ENCODE assay signal across 25 cellular contexts in the genomic region with DNA sequence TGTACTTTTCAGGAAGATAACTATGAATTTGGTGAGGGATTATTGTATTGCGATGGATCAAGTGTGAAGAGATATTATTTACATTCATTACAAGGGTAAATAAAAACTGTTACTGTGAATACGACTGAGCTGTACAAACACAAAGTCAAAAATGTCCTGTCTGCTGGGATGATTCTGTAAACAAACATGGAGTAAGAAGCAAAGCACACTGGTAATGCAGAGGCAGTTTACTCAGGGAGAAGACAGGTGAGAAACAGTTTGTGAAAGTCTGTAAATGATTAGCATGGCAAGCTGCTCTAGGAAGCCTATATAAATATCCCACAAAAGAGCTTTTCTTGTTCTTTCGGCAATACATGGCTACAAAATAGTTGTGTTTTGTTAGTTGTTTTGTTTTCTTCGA.
A peak's percentile ranks its signal among the peaks of the same experiment; 100 is the strongest.
DNase-seq lines count a peak whose midpoint lies in the region; ATAC-seq and TF ChIP-seq lines count a peak whose summit lies in the region.
"Had no signal": no experiment of that assay in that cellular context is flagged by ENCODE, and none has a peak within 500 bp of the region (broad histone marks: within the 10 kb centered on the region; RNA-seq: fewer than 3 reads in every experiment).

No MANE protein-coding gene starts in this region.

- no peak overlapping the region for H3K4me3 Mint-ChIP-seq in endodermal cell
- H3K4me3 Mint-ChIP-seq in nephron progenitor cell = no peak overlapping the region
- H3K4me3 Mint-ChIP-seq in activated T-cell treated with anti-CD3 and anti-CD28 coated beads, Interleukin-2, amount 50 U/mL, for 4 hours = no peak overlapping the region
- H3K4me3 Mint-ChIP-seq: activated CD4-positive, alpha-beta memory T cell treated with anti-CD3 and anti-CD28 coated beads, Interleukin-2, amount 10 ng/mL, durations not matched to agents 7 days and 5 days; brain; CD4-positive, alpha-beta T cell had no signal

- WGBS in endodermal cell (ENCODE audit: insufficient coverage in 1 of 2, insufficient read length in 1 of 2), 2 experiments = 93 to 95% methylated on average over 2 to 4 of the region's 4 CpGs

- H3K4me3 ChIP-seq in HUES48 (ENCODE audit: low read depth, low read length) = no peak overlapping the region
- peak overlapping the region; percentile 47 for H3K4me3 ChIP-seq in endodermal cell (ENCODE audit: low read length)
- H3K4me3 ChIP-seq: lung, transverse colon had no signal

- TF ChIP-seq CTCF in endodermal cell (conservative IDR thresholded peaks at IDR 0.05) = no peak
- no peak for TF ChIP-seq CTCF in nephron progenitor cell (IDR thresholded peaks at IDR 0.05)
- no peak for TF ChIP-seq CTCF in GM13976 (IDR thresholded peaks at IDR 0.05; ENCODE audit: borderline replicate concordance, control extremely low read depth, extremely low read depth, insufficient read depth, missing control alignments)

- H3K4me1 Mint-ChIP-seq in endodermal cell (peaks cover 8% of the 10 kb centered on the region), nephron progenitor cell (no peaks in the 10 kb centered on the region)
- peaks cover 7% of the 10 kb centered on the region for H3K4me1 Mint-ChIP-seq in activated T-cell treated with anti-CD3 and anti-CD28 coated beads, Interleukin-2, amount 50 U/mL, for 4 hours (ENCODE audit: low read depth)
- H3K4me1 Mint-ChIP-seq: brain had no signal

- H3K27me3 ChIP-seq in HUES48 (ENCODE audit: control insufficient read depth, insufficient read depth, low read length) (no peaks in the 10 kb centered on the region), endodermal cell (ENCODE audit: control insufficient read depth, insufficient read depth, low read length, poor library complexity, severe bottlenecking) (no peaks in the 10 kb centered on the region)
- H3K27me3 ChIP-seq: foreskin keratinocyte, transverse colon had no signal

- H3K27ac Mint-ChIP-seq in endodermal cell (peak overlapping the region; percentile 27), nephron progenitor cell (peak overlapping the region; percentile 5)
- H3K27ac Mint-ChIP-seq: activated CD4-positive, alpha-beta memory T cell treated with anti-CD3 and anti-CD28 coated beads, Interleukin-2, amount 10 ng/mL, durations not matched to agents 7 days and 5 days; brain; CD4-positive, alpha-beta T cell had no signal

- H3K9me3 ChIP-seq in HUES48 (ENCODE audit: control insufficient read depth, insufficient read depth, low read length) (peaks cover 5% of the 10 kb centered on the region; the same call in 1 of the 2 replicates), endodermal cell (ENCODE audit: control insufficient read depth, low read length) (peaks cover 27% of the 10 kb centered on the region)
- H3K9me3 ChIP-seq: transverse colon had no signal

- H3K4me1 ChIP-seq in HUES48 (ENCODE audit: control insufficient read depth, insufficient read depth, low read length) = no peaks in the 10 kb centered on the region
- H3K4me1 ChIP-seq in endodermal cell (ENCODE audit: control insufficient read depth, insufficient read depth, low read length) = no peaks in the 10 kb centered on the region
- H3K4me1 ChIP-seq: foreskin keratinocyte had no signal

- peaks cover 28% of the 10 kb centered on the region for H3K36me3 Mint-ChIP-seq in endodermal cell (ENCODE audit: low read depth)
- peaks cover 49% of the 10 kb centered on the region for H3K36me3 Mint-ChIP-seq in nephron progenitor cell (ENCODE audit: low read depth)
- peaks cover 11% of the 10 kb centered on the region for H3K36me3 Mint-ChIP-seq in activated T-cell treated with anti-CD3 and anti-CD28 coated beads, Interleukin-2, amount 50 U/mL, for 4 hours (ENCODE audit: insufficient read depth)

- H3K9ac ChIP-seq in HUES48 (ENCODE audit: low read depth, low read length) = no peak overlapping the region
- no peak overlapping the region for H3K9ac ChIP-seq in endodermal cell (ENCODE audit: extremely low read depth, low read length, poor library complexity, severe bottlenecking)

- H3K9me3 Mint-ChIP-seq in endodermal cell = peaks cover 33% of the 10 kb centered on the region
- peaks cover 41% of the 10 kb centered on the region for H3K9me3 Mint-ChIP-seq in nephron progenitor cell
- peaks cover 5% of the 10 kb centered on the region for H3K9me3 Mint-ChIP-seq in activated T-cell treated with anti-CD3 and anti-CD28 coated beads, Interleukin-2, amount 50 U/mL, for 4 hours
- H3K9me3 Mint-ChIP-seq: CD4-positive, alpha-beta T cell had no signal

- no peak for ATAC-seq in activated T-cell treated with anti-CD3 and anti-CD28 coated beads, Interleukin-2, amount 50 U/mL, for 4 hours
- ATAC-seq: activated CD4-positive, CD25-positive, alpha-beta regulatory T cell treated with anti-CD3 and anti-CD28 coated beads, Interleukin-2, amount 50 U/mL, for 24 hours; esophagus mucosa; foreskin keratinocyte had no signal

- H3K27me3 Mint-ChIP-seq in endodermal cell (ENCODE audit: insufficient read depth) (no peaks in the 10 kb centered on the region), nephron progenitor cell (ENCODE audit: low read depth, poor library complexity) (no peaks in the 10 kb centered on the region)
- H3K27me3 Mint-ChIP-seq in activated T-cell treated with anti-CD3 and anti-CD28 coated beads, Interleukin-2, amount 50 U/mL, for 4 hours (ENCODE audit: low read depth) = no peaks in the 10 kb centered on the region
- H3K27me3 Mint-ChIP-seq: activated CD4-positive, alpha-beta memory T cell treated with anti-CD3 and anti-CD28 coated beads, Interleukin-2, amount 10 ng/mL, durations not matched to agents 7 days and 5 days; brain; CD4-positive, alpha-beta T cell had no signal

- DNase-seq in NCI-H748 treated with DMSO at 0.1 percent for 48 hours (lab: John Stamatoyannopoulos, UW) (peak; percentile 23), endodermal cell (no peak), nephron progenitor cell (no peak), GM13976 (ENCODE audit: low spot score) (no peak), HK-2 (ENCODE audit: unreplicated experiment) (no peak)
- DNase-seq in activated T-cell treated with anti-CD3 and anti-CD28 coated beads, Interleukin-2, amount 50 U/mL, for 4 hours = no peak
- DNase-seq: activated CD4-positive, alpha-beta memory T cell treated with anti-CD3 and anti-CD28 coated beads, Interleukin-2, amount 10 ng/mL, durations not matched to agents 7 days and 5 days; activated effector memory CD4-positive, alpha-beta T cell treated with Interleukin-2 at 50 U/mL for 16 hours; CD4-positive, alpha-beta T cell; DMS 273 treated with DMSO at 0.1 percent for 48 hours; foreskin keratinocyte; hippocampal formation; KBM-7; MM.1S; NCI-H1417 treated with DMSO at 0.1 percent for 48 hours; NCI-H2171; NCI-H69; posterior cingulate gyrus; stimulated activated CD4-positive, alpha-beta T cell treated with anti-CD3 and anti-CD28 coated beads, Interleukin-15, amount 100 ng/mL, for 24 hours; transverse colon had no signal

- in situ Hi-C loops in GM13976 (cut with MboI; ENCODE audit: low sequenced_read_pairs, unreplicated experiment) = loop anchor here (25.0 kb wide), 1 partner anchor 601 kb away; no protein-coding TSS in a partner anchor

- H3K27ac ChIP-seq in HUES48 (ENCODE audit: low read depth, low read length) = peak overlapping the region; percentile 42
- no peak overlapping the region for H3K27ac ChIP-seq in endodermal cell (ENCODE audit: low read depth, low read length)
- H3K27ac ChIP-seq: foreskin keratinocyte had no signal

- H3K36me3 ChIP-seq in HUES48 (ENCODE audit: control insufficient read depth, insufficient read depth, low read length) = no peaks in the 10 kb centered on the region
- H3K36me3 ChIP-seq in endodermal cell (ENCODE audit: control insufficient read depth, insufficient read depth, low read length) = peaks cover 11% of the 10 kb centered on the region
- H3K36me3 ChIP-seq: transverse colon had no signal
